8 cellular contexts compared by ENCODE assay signal in genomic region chr2:100819365-100820345, GRCh38. TPM values are rescaled to one million over a fixed set of nuclear protein-coding genes. Genes with fewer than 3 reads are reported as not detected.
A peak's percentile ranks its signal among the peaks of the same experiment; 100 is the strongest.
DNase-seq lines count a peak whose midpoint lies in the region; ATAC-seq, FAIRE-seq and TF ChIP-seq lines count a peak whose summit lies in the region.

A gene with protein sequence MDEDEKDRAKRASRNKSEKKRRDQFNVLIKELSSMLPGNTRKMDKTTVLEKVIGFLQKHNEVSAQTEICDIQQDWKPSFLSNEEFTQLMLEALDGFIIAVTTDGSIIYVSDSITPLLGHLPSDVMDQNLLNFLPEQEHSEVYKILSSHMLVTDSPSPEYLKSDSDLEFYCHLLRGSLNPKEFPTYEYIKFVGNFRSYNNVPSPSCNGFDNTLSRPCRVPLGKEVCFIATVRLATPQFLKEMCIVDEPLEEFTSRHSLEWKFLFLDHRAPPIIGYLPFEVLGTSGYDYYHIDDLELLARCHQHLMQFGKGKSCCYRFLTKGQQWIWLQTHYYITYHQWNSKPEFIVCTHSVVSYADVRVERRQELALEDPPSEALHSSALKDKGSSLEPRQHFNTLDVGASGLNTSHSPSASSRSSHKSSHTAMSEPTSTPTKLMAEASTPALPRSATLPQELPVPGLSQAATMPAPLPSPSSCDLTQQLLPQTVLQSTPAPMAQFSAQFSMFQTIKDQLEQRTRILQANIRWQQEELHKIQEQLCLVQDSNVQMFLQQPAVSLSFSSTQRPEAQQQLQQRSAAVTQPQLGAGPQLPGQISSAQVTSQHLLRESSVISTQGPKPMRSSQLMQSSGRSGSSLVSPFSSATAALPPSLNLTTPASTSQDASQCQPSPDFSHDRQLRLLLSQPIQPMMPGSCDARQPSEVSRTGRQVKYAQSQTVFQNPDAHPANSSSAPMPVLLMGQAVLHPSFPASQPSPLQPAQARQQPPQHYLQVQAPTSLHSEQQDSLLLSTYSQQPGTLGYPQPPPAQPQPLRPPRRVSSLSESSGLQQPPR (plus strand): TSS chr2:100820139. CDS start chr2:100904755, 84,616 bp downstream.

- DNase-seq in GM13977 (ENCODE audit: low spot score) = peak; percentile 60
- DNase-seq in SK-MEL-5 (ENCODE audit: low read depth, low spot score) = peak; percentile 64
- peak; percentile 56 for DNase-seq in cerebellum (ENCODE audit: low spot score)
- DNase-seq in left kidney (ENCODE audit: low read depth, low spot score) = peak; percentile 83
- DNase-seq in stimulated activated CD4-positive, alpha-beta T cell treated with anti-CD3 and anti-CD28 coated beads, Interleukin-4, amount 100 ng/mL, for 4 hours = peak; percentile 27 to 36
- no peak for DNase-seq in activated gamma-delta T cell (lab: John Stamatoyannopoulos, UW)
- DNase-seq in GM19239 (ENCODE audit: insufficient read length, low spot score) = no peak

- FAIRE-seq in GM19239 (lab: Jason Lieb, UNC) = no peak

- no peak for ATAC-seq in GM21360 (IDR thresholded peaks at IDR 0.05; ENCODE audit: unreplicated experiment)

- in situ Hi-C loops in GM13977 (cut with MboI; ENCODE audit: low pct_unique_long_range_greater_than_20kb, low sequenced_read_pairs, unreplicated experiment) (no loop called here), SK-MEL-5 (cut with HindIII; ENCODE audit: low pct_unique_long_range_greater_than_20kb, low sequenced_read_pairs) (no loop called here)

- no peak for TF ChIP-seq CTCF in GM13977 (IDR thresholded peaks at IDR 0.05; ENCODE audit: extremely low read depth, insufficient read depth, missing control alignments)

RNA-seq across cellular contexts. Expression of the gene that starts here (rescaled TPM):
- total RNA-seq in SK-MEL-5 (2014; rRNA removed; shearing (Covaris generic)) = 45.0 and 50.0 TPM in 2 replicates
- 150 and 206 TPM in 2 replicates for polyA plus RNA-seq in SK-MEL-5 (2015; cell fraction: cytosol; rRNA removed)
- 289 and 317 TPM in 2 replicates for polyA plus RNA-seq in SK-MEL-5 (2015; cell fraction: nucleus; rRNA removed)
- total RNA-seq in cerebellum = 1.3 TPM

Comparison
In these comparisons a context has a peak if more than half of its experiments do, and no peak if none do; other contexts are left out.
1. RNA of the gene that starts here (total RNA-seq): 45.0 to 50.0 TPM in SK-MEL-5; 1.3 TPM in cerebellum (single experiment); every median in the first group is over 10 times any median in the second.
2. DNase-seq: peak in GM13977 (single experiment), SK-MEL-5 (single experiment), cerebellum (single experiment), left kidney (single experiment) and stimulated activated CD4-positive, alpha-beta T cell treated with anti-CD3 and anti-CD28 coated beads, Interleukin-4, amount 100 ng/mL, for 4 hours (2 of 2); none in activated gamma-delta T cell (single experiment) and GM19239 (single experiment).